Comparison of ENCODE assay signal across 8 cellular contexts in genomic region chr6:73516712-73517489, GRCh38. TPM values are rescaled to one million over a fixed set of nuclear protein-coding genes. Genes with fewer than 3 reads are reported as not detected.
A peak's percentile ranks its signal among the peaks of the same experiment; 100 is the strongest.
DNase-seq lines count a peak whose midpoint lies in the region; ATAC-seq and TF ChIP-seq lines count a peak whose summit lies in the region.

No MANE protein-coding gene starts in this region.

- no peak overlapping the region for H3K27ac ChIP-seq in iPS-20b (ENCODE audit: low read length)

- no peaks in the 10 kb centered on the region for H3K27me3 ChIP-seq in iPS-20b (ENCODE audit: insufficient read depth, low read length)

- H3K4me1 Mint-ChIP-seq in activated CD8-positive, alpha-beta T cell treated with anti-CD3 and anti-CD28 coated beads for 36 hours (ENCODE audit: low read depth), result peaks cover 24% of the 10 kb centered on the region

- H3K9ac ChIP-seq in iPS-20b (ENCODE audit: low read depth, low read length), result peak overlapping the region; percentile 72

- TF ChIP-seq CTCF in activated CD8-positive, alpha-beta T cell treated with anti-CD3 and anti-CD28 coated beads for 36 hours (IDR thresholded peaks at IDR 0.05), result no peak

- no peaks in the 10 kb centered on the region for H3K9me3 ChIP-seq in iPS-20b (ENCODE audit: insufficient read depth, low read depth, low read length)

- DNase-seq in stimulated activated CD4-positive, alpha-beta T cell treated with anti-CD3 and anti-CD28 coated beads, Interleukin-4, amount 100 ng/mL, for 24 hours, result peak; percentile 19
- no peak for DNase-seq in stimulated activated CD4-positive, alpha-beta T cell treated with anti-CD3 and anti-CD28 coated beads, Interleukin-4, amount 100 ng/mL, for 4 hours
- DNase-seq in activated CD8-positive, alpha-beta T cell treated with anti-CD3 and anti-CD28 coated beads for 36 hours, result no peak

- peaks cover 63% of the 10 kb centered on the region for H3K36me3 Mint-ChIP-seq in activated CD8-positive, alpha-beta T cell treated with anti-CD3 and anti-CD28 coated beads for 36 hours (ENCODE audit: low read depth)

- intact Hi-C loops in activated CD8-positive, alpha-beta T cell treated with anti-CD3 and anti-CD28 coated beads for 36 hours (cut with micrococcal nuclease), result no loop called here

- H3K36me3 ChIP-seq in iPS-20b (ENCODE audit: insufficient read depth, low read depth, low read length), result peaks cover 60% of the 10 kb centered on the region

- peak overlapping the region; percentile 85 for H3K27ac Mint-ChIP-seq in activated CD8-positive, alpha-beta T cell treated with anti-CD3 and anti-CD28 coated beads for 36 hours

- peaks cover under 1% of the 10 kb centered on the region; the same call in 1 of the 2 replicates for H3K4me1 ChIP-seq in iPS-20b (ENCODE audit: insufficient read depth, low read length)

- peak overlapping the region; percentile 97 for H3K4me3 Mint-ChIP-seq in activated CD8-positive, alpha-beta T cell treated with anti-CD3 and anti-CD28 coated beads for 36 hours

- CTCF ChIA-PET in activated CD8-positive, alpha-beta T cell treated with anti-CD3 and anti-CD28 coated beads for 36 hours (lab: Charles Lee), result interaction anchor here (0.6 to 4.7 kb wide), 3 partner anchors 19 to 95 kb away, joined by 3 to 41 read pairs (median 3); no protein-coding TSS in a partner anchor

- peaks cover 2% of the 10 kb centered on the region for H3K27me3 Mint-ChIP-seq in activated CD8-positive, alpha-beta T cell treated with anti-CD3 and anti-CD28 coated beads for 36 hours

- ATAC-seq in activated CD8-positive, alpha-beta T cell treated with anti-CD3 and anti-CD28 coated beads for 36 hours, result no peak
- ATAC-seq in GM19463 (IDR thresholded peaks at IDR 0.05; ENCODE audit: unreplicated experiment) (no peak), GM21526 (IDR thresholded peaks at IDR 0.05; ENCODE audit: low FRiP score, unreplicated experiment) (no peak), GM18858 (IDR thresholded peaks at IDR 0.05; ENCODE audit: unreplicated experiment) (no peak), GM19328 (IDR thresholded peaks at IDR 0.05; ENCODE audit: unreplicated experiment) (no peak)

- H3K4me3 ChIP-seq in iPS-20b (ENCODE audit: low read length), result peak overlapping the region; percentile 59

- H3K9me3 Mint-ChIP-seq in activated CD8-positive, alpha-beta T cell treated with anti-CD3 and anti-CD28 coated beads for 36 hours, result no peaks in the 10 kb centered on the region

- POLR2A ChIA-PET in activated CD8-positive, alpha-beta T cell treated with anti-CD3 and anti-CD28 coated beads for 36 hours (lab: Charles Lee), result interaction anchor here (0.6 to 12.0 kb wide), 9 partner anchors 10 to 175 kb away, joined by 3 to 204 read pairs (median 32); partner anchors contain the start of genes CGAS, MTO1 and SLC17A5

RNA-seq across cellular contexts. Expression of gene EEF1A1, which starts 3.9 kb away (rescaled TPM):
- total RNA-seq in activated CD8-positive, alpha-beta T cell treated with anti-CD3 and anti-CD28 coated beads for 36 hours, result over 10,000 TPM; 15,479 to 15,634 TPM

RNA-seq across cellular contexts. Expression of gene MTO1, which starts 55.4 kb away (rescaled TPM):
- 10 to 100 TPM; 42.1 to 43.2 TPM for total RNA-seq in activated CD8-positive, alpha-beta T cell treated with anti-CD3 and anti-CD28 coated beads for 36 hours
